Comparison of ENCODE assay signal across 21 cellular contexts in genomic region chrX:110216027-110216426, GRCh38.
A peak's percentile ranks its signal among the peaks of the same experiment; 100 is the strongest.
DNase-seq lines count a peak whose midpoint lies in the region; ATAC-seq, FAIRE-seq and TF ChIP-seq lines count a peak whose summit lies in the region.
"Had no signal": no experiment of that assay in that cellular context is flagged by ENCODE, and none has a peak within 500 bp of the region (broad histone marks: within the 10 kb centered on the region; RNA-seq: fewer than 3 reads in every experiment).

No MANE protein-coding gene starts in this region.

- peak overlapping the region; percentile 19 for H3K4me3 Mint-ChIP-seq in Caco-2 (ENCODE audit: unreplicated experiment)

- CTCF ChIA-PET in Caco-2 (lab: Charles Lee): no interaction called here

- intact Hi-C loops in Caco-2 (cut with micrococcal nuclease; ENCODE audit: unreplicated experiment) (loop anchor here (5.0 to 10.0 kb wide), 2 partner anchors 59 to 101 kb away; partner anchors contain the start of gene AMMECR1), pancreas (cut with DNase I) (no loop called here), head of caudate nucleus (cut with DNase I) (no loop called here)

- no peak for DNase-seq in Caco-2
- peak; percentile 5 for DNase-seq in SW480 (ENCODE audit: low spot score)
- DNase-seq in kidney glomerular epithelial cell (lab: John Stamatoyannopoulos, UW): peak; percentile 87
- DNase-seq in pancreas: no peak
- no peak for DNase-seq in UCSD-AML1 (lab: John Stamatoyannopoulos, UW; ENCODE audit: unreplicated experiment)
- no peak for DNase-seq in head of caudate nucleus
- DNase-seq in WERI-Rb-1: no peak
- no peak for DNase-seq in effector memory CD4-positive, alpha-beta T cell
- DNase-seq: AML-193, DMS 273 treated with DMSO at 0.1 percent for 48 hours, DND-41, MG63, NCI-H1048, NCI-H1436, NCI-H2081 treated with DMSO at 0.1 percent for 48 hours, NCI-H510A treated with DMSO at 0.1 percent for 48 hours, NCI-H82 had no signal

- POLR2A ChIA-PET in Caco-2 (lab: Charles Lee): no interaction called here

- FAIRE-seq in pancreas (lab: Jason Lieb, UNC): no peak
- FAIRE-seq: HTR-8/SVneo had no signal

- H3K27ac ChIP-seq in pancreas: peak overlapping the region in 1 of 4 donors; percentile 1
- H3K27ac ChIP-seq in WERI-Rb-1: no peak overlapping the region
- no peak overlapping the region for H3K27ac ChIP-seq in effector memory CD4-positive, alpha-beta T cell (ENCODE audit: insufficient read depth, low read length, poor library complexity, severe bottlenecking)
- H3K27ac ChIP-seq: C4-2B, HL-60, RWPE1 had no signal

- H3K36me3 ChIP-seq in Caco-2 (ENCODE audit: control insufficient read depth, insufficient read depth, low read length): no peaks in the 10 kb centered on the region
- H3K36me3 ChIP-seq in pancreas: no peaks in the 10 kb centered on the region
- H3K36me3 ChIP-seq in WERI-Rb-1: no peaks in the 10 kb centered on the region
- H3K36me3 ChIP-seq in effector memory CD4-positive, alpha-beta T cell (ENCODE audit: control insufficient read depth, insufficient read depth, low read length): no peaks in the 10 kb centered on the region
- H3K36me3 ChIP-seq: MG63 had no signal

- H3K9me3 Mint-ChIP-seq in Caco-2 (ENCODE audit: unreplicated experiment): no peaks in the 10 kb centered on the region

- no peaks in the 10 kb centered on the region for H3K27me3 Mint-ChIP-seq in Caco-2 (ENCODE audit: insufficient read depth, unreplicated experiment)

- TF ChIP-seq CTCF in Caco-2 (IDR thresholded peaks at IDR 0.05; ENCODE audit: insufficient read depth in 1 of 2, low read depth in 1 of 2, low read length in 1 of 2, severe bottlenecking in 1 of 2, unreplicated experiment in 1 of 2): no peak
- no peak for TF ChIP-seq CTCF in pancreas (IDR thresholded peaks at IDR 0.05)
- no peak for TF ChIP-seq CTCF in WERI-Rb-1 (IDR thresholded peaks at IDR 0.05; ENCODE audit: low read depth, low read length)

- H3K9me3 ChIP-seq in Caco-2: no peaks in the 10 kb centered on the region
- H3K9me3 ChIP-seq in pancreas: no peaks in the 10 kb centered on the region
- no peaks in the 10 kb centered on the region for H3K9me3 ChIP-seq in WERI-Rb-1 (ENCODE audit: severe bottlenecking)
- no peaks in the 10 kb centered on the region for H3K9me3 ChIP-seq in effector memory CD4-positive, alpha-beta T cell (ENCODE audit: control insufficient read depth, low read length)
- H3K9me3 ChIP-seq: MG63 had no signal

- H3K4me3 ChIP-seq in Caco-2 (ENCODE audit: low read depth, low read length) (no peak overlapping the region), pancreas (no peak overlapping the region), WERI-Rb-1 (ENCODE audit: low read depth, low read length) (no peak overlapping the region)
- no peak overlapping the region for H3K4me3 ChIP-seq in effector memory CD4-positive, alpha-beta T cell (ENCODE audit: insufficient read depth, low read depth, low read length, poor library complexity, severe bottlenecking)
- H3K4me3 ChIP-seq: MG63 had no signal

- no TSS peak for BruUV-seq in Caco-2 (replicated peaks; lab: Mats Ljungman, UMichigan)

- WGBS in pancreas, 2 donors: 55 to 67% methylated on average over 4 of the region's 4 CpGs

- peak in 3 of 4 donors; percentile 50 to 71 (median 64) for ATAC-seq in pancreas

- H3K4me1 ChIP-seq in Caco-2 (peaks cover 13% of the 10 kb centered on the region), pancreas (peaks cover 0 to 7% (median 0%) of the 10 kb centered on the region in 3 donors)
- H3K4me1 ChIP-seq in effector memory CD4-positive, alpha-beta T cell (ENCODE audit: control insufficient read depth, insufficient read depth, low read length, poor library complexity, severe bottlenecking): peaks cover 3% of the 10 kb centered on the region

- H3K36me3 Mint-ChIP-seq in Caco-2 (ENCODE audit: insufficient read depth, unreplicated experiment): no peaks in the 10 kb centered on the region

- peaks cover 6% of the 10 kb centered on the region for H3K4me1 Mint-ChIP-seq in Caco-2 (ENCODE audit: low read depth, unreplicated experiment)

- no peak overlapping the region for H3K27ac Mint-ChIP-seq in Caco-2 (ENCODE audit: unreplicated experiment)

- H3K27me3 ChIP-seq in Caco-2 (replicated peaks; ENCODE audit: control insufficient read depth, insufficient read depth, low read length) (no peaks in the 10 kb centered on the region), pancreas (no peaks in the 10 kb centered on the region), WERI-Rb-1 (ENCODE audit: insufficient read depth, low read depth, severe bottlenecking) (no peaks in the 10 kb centered on the region)
- H3K27me3 ChIP-seq in effector memory CD4-positive, alpha-beta T cell (replicated peaks; ENCODE audit: control insufficient read depth, insufficient read depth, low read length, poor library complexity, severe bottlenecking): no peaks in the 10 kb centered on the region
- H3K27me3 ChIP-seq: MG63 had no signal

Comparison
In these comparisons a context has a peak if more than half of its experiments do, and no peak if none do; other contexts are left out.
1. DNase-seq: peak in SW480 (single experiment) and kidney glomerular epithelial cell (single experiment); none in Caco-2 (0 of 2), pancreas (0 of 6), UCSD-AML1 (single experiment), head of caudate nucleus (0 of 42), WERI-Rb-1 (single experiment) and effector memory CD4-positive, alpha-beta T cell (0 of 3).